26 cellular contexts compared by ENCODE assay signal in genomic region chrX:66328950-66329596, GRCh38.
"Had no signal": no experiment of that assay in that cellular context is flagged by ENCODE, and none has a peak within 500 bp of the region (broad histone marks: within the 10 kb centered on the region; RNA-seq: fewer than 3 reads in every experiment).

No MANE protein-coding gene starts in this region.

- H3K9me3 Mint-ChIP-seq: activated naive CD8-positive, alpha-beta T cell treated with anti-CD3 and anti-CD28 coated beads, Interleukin-2, amount 50 U/mL, for 24 hours; activated T-helper 2 cell treated with anti-CD3 and anti-CD28 coated beads, Interferon-gamma antibody, Interleukin-2, Interleukin-4, amounts not matched to agents 10 μg/mL and 5 μg/mL and 100 μg/mL, durations not matched to agents 14 hours and 24 hours and 36 hours had no signal

- DNase-seq: activated CD4-positive, alpha-beta T cell treated with anti-CD3 and anti-CD28 coated beads for 1 hour; activated CD4-positive, alpha-beta T cell treated with anti-CD3 and anti-CD28 coated beads for 48 hours; activated CD4-positive, alpha-beta T cell treated with anti-CD3 and anti-CD28 coated beads, Interleukin-2, amount 50 U/mL, for 48 hours; activated CD4-positive, CD25-positive, alpha-beta regulatory T cell; activated CD8-positive, alpha-beta T cell treated with anti-CD3 and anti-CD28 coated beads, Interleukin-2, amount 10 ng/mL, durations not matched to agents 7 days and 5 days; activated naive CD4-positive, alpha-beta T cell treated with anti-CD3 and anti-CD28 coated beads, Interleukin-2, amount 10 ng/mL, durations not matched to agents 7 days and 5 days; activated naive CD8-positive, alpha-beta T cell treated with anti-CD3 and anti-CD28 coated beads, Interleukin-2, amount 50 U/mL, for 24 hours; activated T-cell treated with anti-CD3 and anti-CD28 coated beads, Interleukin-2, amount 50 U/mL, for 24 hours; anterior cingulate cortex; IMR-90; Karpas-422; KBM-7; NCI-H1436 treated with DMSO at 0.1 percent for 48 hours; NCI-H1694 treated with DMSO at 0.1 percent for 48 hours; NCI-H2029; NCI-H345; NCI-H524 treated with DMSO at 0.1 percent for 48 hours; SHP77; SJCRH30; T1000; WERI-Rb-1 had no signal

- H3K36me3 ChIP-seq: SJCRH30, WERI-Rb-1 had no signal

- H3K27me3 ChIP-seq: SJCRH30 had no signal

- H3K4me3 Mint-ChIP-seq: activated CD8-positive, alpha-beta T cell treated with anti-CD3 and anti-CD28 coated beads, Interleukin-2, amount 10 ng/mL, durations not matched to agents 7 days and 5 days; activated naive CD4-positive, alpha-beta T cell treated with anti-CD3 and anti-CD28 coated beads, Interleukin-2, amount 10 ng/mL, durations not matched to agents 7 days and 5 days; activated naive CD8-positive, alpha-beta T cell; activated naive CD8-positive, alpha-beta T cell treated with anti-CD3 and anti-CD28 coated beads, Interleukin-2, amount 50 U/mL, for 24 hours; activated T-cell treated with anti-CD3 and anti-CD28 coated beads, Interleukin-2, amount 50 U/mL, for 24 hours; brain had no signal

- H3K4me1 ChIP-seq: SJCRH30 had no signal

- H3K27ac Mint-ChIP-seq: activated CD8-positive, alpha-beta T cell treated with anti-CD3 and anti-CD28 coated beads, Interleukin-2, amount 10 ng/mL, durations not matched to agents 7 days and 5 days; activated naive CD4-positive, alpha-beta T cell treated with anti-CD3 and anti-CD28 coated beads, Interleukin-2, amount 10 ng/mL, durations not matched to agents 7 days and 5 days; activated naive CD8-positive, alpha-beta T cell; activated naive CD8-positive, alpha-beta T cell treated with anti-CD3 and anti-CD28 coated beads, Interleukin-2, amount 50 U/mL, for 24 hours; activated T-cell treated with anti-CD3 and anti-CD28 coated beads, Interleukin-2, amount 50 U/mL, for 24 hours; activated T-helper 2 cell treated with anti-CD3 and anti-CD28 coated beads, Interferon-gamma antibody, Interleukin-2, Interleukin-4, amounts not matched to agents 10 μg/mL and 5 μg/mL and 100 μg/mL, durations not matched to agents 14 hours and 24 hours and 36 hours; brain had no signal

- H3K4me3 ChIP-seq: SJCRH30, SK-N-MC had no signal

- H3K27ac ChIP-seq: SJCRH30, SK-N-MC, WERI-Rb-1 had no signal

- ATAC-seq: activated CD8-positive, alpha-beta T cell treated with anti-CD3 and anti-CD28 coated beads, Interleukin-2, amount 10 ng/mL, durations not matched to agents 7 days and 5 days; activated naive CD8-positive, alpha-beta T cell treated with anti-CD3 and anti-CD28 coated beads, Interleukin-2, amount 50 U/mL, for 24 hours; Panc1 had no signal

- H3K9me3 ChIP-seq: SJCRH30 had no signal

- H3K4me1 Mint-ChIP-seq: activated naive CD4-positive, alpha-beta T cell treated with anti-CD3 and anti-CD28 coated beads, Interleukin-2, amount 10 ng/mL, durations not matched to agents 7 days and 5 days; activated naive CD8-positive, alpha-beta T cell treated with anti-CD3 and anti-CD28 coated beads, Interleukin-2, amount 50 U/mL, for 24 hours; brain had no signal

- H3K27me3 Mint-ChIP-seq: activated naive CD4-positive, alpha-beta T cell treated with anti-CD3 and anti-CD28 coated beads, Interleukin-2, amount 10 ng/mL, durations not matched to agents 7 days and 5 days; activated naive CD8-positive, alpha-beta T cell; activated naive CD8-positive, alpha-beta T cell treated with anti-CD3 and anti-CD28 coated beads, Interleukin-2, amount 50 U/mL, for 24 hours; brain had no signal
